23 cellular contexts compared by ENCODE assay signal in the genomic region with DNA sequence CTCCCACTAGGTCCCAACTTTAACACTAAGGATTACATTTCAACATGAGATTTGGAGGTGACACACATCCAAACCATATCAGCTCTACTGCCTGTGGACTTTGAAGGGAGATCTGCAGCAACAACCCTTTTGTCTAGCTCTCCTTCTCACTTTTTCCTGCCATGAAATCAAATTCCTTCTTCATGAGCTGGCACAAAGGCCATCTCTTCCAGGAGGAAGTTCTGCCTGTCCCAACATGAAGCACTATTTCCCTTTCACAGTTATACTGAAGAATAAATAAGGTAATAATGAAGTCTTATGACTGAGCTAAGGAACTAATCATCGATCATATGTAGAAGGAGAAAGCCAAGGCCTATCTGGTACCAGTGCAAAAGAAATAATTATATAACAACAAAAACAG.
"Had no signal": no experiment of that assay in that cellular context is flagged by ENCODE, and none has a peak within 500 bp of the region (broad histone marks: within the 10 kb centered on the region; RNA-seq: fewer than 3 reads in every experiment).

No MANE protein-coding gene starts in this region.

- H3K4me3 ChIP-seq: SJSA1 had no signal

- H3K9me3 ChIP-seq: SJSA1 had no signal

- DNase-seq: activated CD4-positive, alpha-beta T cell treated with anti-CD3 and anti-CD28 coated beads for 48 hours; activated CD4-positive, alpha-beta T cell treated with anti-CD3 and anti-CD28 coated beads, Interleukin-2, amount 50 U/mL, for 4 hours; activated CD4-positive, CD25-positive, alpha-beta regulatory T cell treated with anti-CD3 and anti-CD28 coated beads, Interleukin-2, amount 50 U/mL, for 72 hours; activated CD8-positive, alpha-beta T cell treated with anti-CD3 and anti-CD28 coated beads, Interleukin-2, amount 10 ng/mL, durations not matched to agents 7 days and 5 days; activated effector memory CD4-positive, alpha-beta T cell treated with Interleukin-2 at 50 U/mL for 16 hours; activated naive CD4-positive, alpha-beta T cell; activated T-cell treated with anti-CD3 and anti-CD28 coated beads, Interleukin-2, amount 50 U/mL, for 24 hours; aorta; NCI-H1092; NCI-H1417; NCI-H1930; NCI-H2171; NCI-H2227 treated with DMSO at 0.1 percent for 48 hours; NCI-H526 treated with DMSO at 0.1 percent for 48 hours; NCI-H82; OCI-M1; RPMI8226; SHP77; T-helper 17 cell; T-helper 9 cell had no signal

- H3K27ac ChIP-seq: SJSA1 had no signal

- H3K27me3 ChIP-seq: SJSA1 had no signal

- H3K4me1 ChIP-seq: SJSA1 had no signal

- ATAC-seq: activated CD8-positive, alpha-beta T cell treated with anti-CD3 and anti-CD28 coated beads, Interleukin-2, amount 10 ng/mL, durations not matched to agents 7 days and 5 days; Panc1; T-helper 17 cell; WTC11 had no signal

- H3K36me3 ChIP-seq: SJSA1 had no signal
